Comparison of ENCODE assay signal across 8 cellular contexts in the genomic region with DNA sequence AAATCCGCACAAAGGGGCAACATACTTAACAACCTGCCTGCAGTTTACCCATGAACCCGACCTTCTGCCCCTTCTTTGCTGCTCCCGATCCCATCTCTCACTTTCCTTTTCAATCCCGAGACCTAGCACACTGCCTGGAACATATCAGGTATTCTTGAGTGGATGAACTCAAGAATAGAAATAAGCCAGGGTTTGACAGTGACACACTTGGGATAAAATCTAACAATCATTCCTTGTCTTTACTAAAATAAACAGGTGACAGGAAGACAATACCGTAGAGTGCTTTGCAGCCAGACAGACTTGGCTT. TPM values are rescaled to one million over a fixed set of nuclear protein-coding genes. Genes with fewer than 3 reads are reported as not detected.
DNase-seq lines count a peak whose midpoint lies in the region; ATAC-seq and TF ChIP-seq lines count a peak whose summit lies in the region.

No MANE protein-coding gene starts in this region.

- H3K27me3 ChIP-seq in adrenal gland (no peaks in the 10 kb centered on the region), liver (ENCODE audit: control insufficient read depth in 4 of 4, insufficient read depth in 4 of 4, low read length in 3 of 4) (no peaks in the 10 kb centered on the region), tibial artery (no peaks in the 10 kb centered on the region)

- DNase-seq in activated CD8-positive, alpha-beta memory T cell treated with anti-CD3 and anti-CD28 coated beads, Interleukin-2, amount 50 U/mL, for 48 hours = peak; percentile 39
- DNase-seq in activated CD8-positive, alpha-beta memory T cell treated with anti-CD3 and anti-CD28 coated beads, Interleukin-2, amount 50 U/mL, for 4 hours = no peak
- DNase-seq in adrenal gland (no peak), tibial artery (no peak), NCI-H187 treated with DMSO at 0.1 percent for 48 hours (lab: John Stamatoyannopoulos, UW) (no peak), NCI-H2227 (lab: John Stamatoyannopoulos, UW; ENCODE audit: unreplicated experiment) (no peak)

- H3K9me3 ChIP-seq in adrenal gland (replicated peaks in 1 of 3) (no peaks in the 10 kb centered on the region), liver (ENCODE audit: control insufficient read depth in 4 of 4, low read length in 3 of 4) (no peaks in the 10 kb centered on the region), tibial artery (no peaks in the 10 kb centered on the region)

- H3K27ac ChIP-seq in adrenal gland (peak overlapping the region in 2 of 5 donors; percentile 94 to 99), liver (ENCODE audit: low read depth in 1 of 2, low read length in 2 of 2) (peak overlapping the region in 1 of 2 donors; percentile 100), tibial artery (peak overlapping the region; percentile 85 to 88)

- ATAC-seq in HG02759 (IDR thresholded peaks at IDR 0.05; ENCODE audit: unreplicated experiment) = no peak

- H3K4me3 ChIP-seq in adrenal gland (peak overlapping the region in 3 of 4 donors; percentile 10 to 91 (median 88)), liver (ENCODE audit: low read depth in 1 of 3, low read length in 3 of 3) (peak overlapping the region; percentile 89 to 98 (median 98)), tibial artery (peak overlapping the region; percentile 86 to 87)

- H3K4me1 ChIP-seq in adrenal gland (replicated peaks in 1 of 2) (peaks cover 15 to 21% of the 10 kb centered on the region in 2 donors), liver (ENCODE audit: control insufficient read depth in 4 of 4, insufficient read depth in 4 of 4, low read length in 3 of 4) (peaks cover 3 to 21% (median 17%) of the 10 kb centered on the region in 4 donors), tibial artery (peaks cover 0 to 23% (median 12%) of the 10 kb centered on the region in 4 donors)

- peak overlapping the region; percentile 89 to 92 for H3K9ac ChIP-seq in liver (ENCODE audit: low read depth in 1 of 2, low read length in 2 of 2)

- intact Hi-C loops in adrenal gland (cut with DNase I) = loop anchor here in 1 of 2 donors (10.0 kb wide), 1 partner anchor 183 kb away; a partner anchor contains a TSS
- intact Hi-C loops in tibial artery (cut with DNase I; ENCODE audit: low total_unique reads) = loop anchor here (5.0 kb wide), 2 partner anchors 239 to 301 kb away; a partner anchor contains a TSS

- no peak for TF ChIP-seq CTCF in adrenal gland (IDR thresholded peaks at IDR 0.05)
- TF ChIP-seq CTCF in liver (IDR thresholded peaks at IDR 0.05; ENCODE audit: low read depth, low read length, missing input control) = no peak
- TF ChIP-seq CTCF in tibial artery (IDR thresholded peaks at IDR 0.05) = no peak

- no peak for TF ChIP-seq POLR2A in adrenal gland (IDR thresholded peaks at IDR 0.05)

- 3 to 10% (median 5%) methylated on average over 5 of the region's 5 CpGs for WGBS in adrenal gland, 4 donors
- 3% methylated on average over 5 of the region's 5 CpGs for WGBS in liver

- no peak for TF ChIP-seq RAD21 in liver (IDR thresholded peaks at IDR 0.05)

- H3K36me3 ChIP-seq in adrenal gland (replicated peaks in 1 of 2) = peaks cover 0 to 21% of the 10 kb centered on the region in 2 donors
- peaks cover 4 to 18% (median 10%) of the 10 kb centered on the region in 4 donors for H3K36me3 ChIP-seq in liver (ENCODE audit: control insufficient read depth in 4 of 4, insufficient read depth in 3 of 4, low read depth in 1 of 4, low read length in 3 of 4)
- H3K36me3 ChIP-seq in tibial artery = peaks cover 8 to 27% (median 19%) of the 10 kb centered on the region in 3 donors

TF ChIP-seq in liver, 16 proteins besides CTCF, POLR2A, EP300 and RAD21:
- TF ChIP-seq JUND (IDR thresholded peaks at IDR 0.05) = no peak
- no peak for TF ChIP-seq NR2F2 (IDR thresholded peaks at IDR 0.05)
- no peak for TF ChIP-seq YY1 (IDR thresholded peaks at IDR 0.05)
- no peak for TF ChIP-seq EGR1 (IDR thresholded peaks at IDR 0.05; ENCODE audit: low read depth in 2 of 2)
TF ChIP-seq in liver: peak in this region for 0.

RNA-seq across cellular contexts. Expression of a gene that starts 1.0 kb away (rescaled TPM):
- total RNA-seq in adrenal gland = 10 to 100 TPM; 20.1 to 68.9 (median 43.9) TPM
- polyA plus RNA-seq in adrenal gland = 100 to 1,000 TPM in 1 of 3 donors, 10 to 100 TPM in 2; 42.6 to 128 (median 67.6) TPM
- 10 to 100 TPM; 28.2 to 46.2 TPM for total RNA-seq in liver
- 10 to 100 TPM; 63.0 to 64.2 TPM for polyA plus RNA-seq in liver

RNA-seq across cellular contexts. Expression of a gene that starts 1.7 kb away (rescaled TPM):
- total RNA-seq in adrenal gland (1 to 10 TPM in 4 of 8 donors, under 1 TPM in 3, not detected in 1; 0.87 to 2.7 (median 1.0) TPM), liver (10 to 100 TPM in 1 of 2 donors, under 1 TPM in 1; 0.33 to 15.5 TPM)
- polyA plus RNA-seq in adrenal gland (1 to 10 TPM in 2 of 3 donors, under 1 TPM in 1; 0.88 to 2.2 (median 2.0) TPM), liver (1 to 10 TPM in 1 of 2 donors, under 1 TPM in 1; 0.43 to 1.4 TPM)

RNA-seq across cellular contexts. Expression of a gene that starts 30.5 kb away (rescaled TPM):
- total RNA-seq in adrenal gland = 10 to 100 TPM; 27.5 to 72.5 (median 44.4) TPM
- polyA plus RNA-seq in adrenal gland = 10 to 100 TPM; 39.6 to 49.6 (median 48.0) TPM
- total RNA-seq in liver = 10 to 100 TPM; 12.4 to 22.4 TPM
- 10 to 100 TPM; 11.3 to 14.6 TPM for polyA plus RNA-seq in liver

RNA-seq across cellular contexts. Expression of a gene that starts 45.7 kb away (rescaled TPM):
- total RNA-seq in adrenal gland (10 to 100 TPM; 22.4 to 60.3 (median 48.7) TPM), liver (10 to 100 TPM; 11.3 to 26.4 TPM)
- polyA plus RNA-seq in adrenal gland (100 to 1,000 TPM in 1 of 3 donors, 10 to 100 TPM in 2; 73.6 to 132 (median 92.4) TPM), liver (10 to 100 TPM; 28.9 to 52.0 TPM)

RNA-seq across cellular contexts. Expression of a gene that starts 46.2 kb away (rescaled TPM):
- total RNA-seq in adrenal gland (10 to 100 TPM in 7 of 8 donors, 1 to 10 TPM in 1; 7.8 to 78.1 (median 31.3) TPM), liver (10 to 100 TPM; 23.0 to 31.5 TPM)
- polyA plus RNA-seq in adrenal gland (100 to 1,000 TPM in 1 of 3 donors, 10 to 100 TPM in 1, under 1 TPM in 1; 0.40 to 122 (median 42.3) TPM), liver (10 to 100 TPM; 15.6 to 21.9 TPM)
